Comparison of ENCODE assay signal across 17 cellular contexts in genomic region chr6:8181162-8181909, GRCh38.
DNase-seq lines count a peak whose midpoint lies in the region; ATAC-seq and TF ChIP-seq lines count a peak whose summit lies in the region.
"Had no signal": no experiment of that assay in that cellular context is flagged by ENCODE, and none has a peak within 500 bp of the region (broad histone marks: within the 10 kb centered on the region; RNA-seq: fewer than 3 reads in every experiment).

No MANE protein-coding gene starts in this region.

- no peaks in the 10 kb centered on the region for H3K27me3 Mint-ChIP-seq in endodermal cell (ENCODE audit: insufficient read depth)
- H3K27me3 Mint-ChIP-seq in CD14-positive monocyte (ENCODE audit: low read depth in 3 of 3), result peaks cover under 1 to 5% (median 3%) of the 10 kb centered on the region in 3 donors

- H3K9me2 ChIP-seq in HCT116 (ENCODE audit: insufficient read depth), result no peaks in the 10 kb centered on the region

- peaks cover 18 to 22% of the 10 kb centered on the region in 2 experiments for H3K4me1 ChIP-seq in HCT116 (ENCODE audit: control insufficient read depth in 1 of 2, insufficient read depth in 2 of 2, low read length in 2 of 2)
- peaks cover 9% of the 10 kb centered on the region for H3K4me1 ChIP-seq in endodermal cell (ENCODE audit: control insufficient read depth, insufficient read depth, low read length)
- H3K4me1 ChIP-seq in trophoblast cell (ENCODE audit: control insufficient read depth in 1 of 2, insufficient read depth in 2 of 2, low read length in 2 of 2), result peaks cover 23 to 35% of the 10 kb centered on the region in 2 experiments
- H3K4me1 ChIP-seq: breast epithelium, psoas muscle had no signal

- H4K20me1 ChIP-seq in HCT116 (ENCODE audit: insufficient read depth), result no peaks in the 10 kb centered on the region

- peak overlapping the region; percentile 77 for H3K4ac ChIP-seq in trophoblast cell (ENCODE audit: low read depth, low read length)

- H3K4me1 Mint-ChIP-seq in endodermal cell, result peaks cover 10% of the 10 kb centered on the region
- peaks cover 21% of the 10 kb centered on the region for H3K4me1 Mint-ChIP-seq in CD14-positive monocyte
- H3K4me1 Mint-ChIP-seq: activated naive CD4-positive, alpha-beta T cell treated with anti-CD3 and anti-CD28 coated beads, Interleukin-2, amount 50 U/mL, for 24 hours; B cell had no signal

- TF ChIP-seq POLR2A in HCT116 (IDR thresholded peaks at IDR 0.05; ENCODE audit: borderline replicate concordance, extremely low read depth, insufficient read depth, insufficient read length), result no peak

- peak overlapping the region; percentile 80 for H3K14ac ChIP-seq in trophoblast cell (ENCODE audit: low read length)

- no peaks in the 10 kb centered on the region for H3K9me3 ChIP-seq in HCT116 (ENCODE audit: control insufficient read depth in 1 of 2, insufficient read depth in 1 of 2, low read depth in 1 of 2, low read length in 2 of 2)
- peaks cover 5% of the 10 kb centered on the region for H3K9me3 ChIP-seq in endodermal cell (ENCODE audit: control insufficient read depth, low read length)
- H3K9me3 ChIP-seq in trophoblast cell (ENCODE audit: insufficient read depth, low read depth, low read length), result no peaks in the 10 kb centered on the region
- H3K9me3 ChIP-seq: breast epithelium, psoas muscle had no signal

- peak overlapping the region; percentile 97 for H2BK120ac ChIP-seq in trophoblast cell (ENCODE audit: insufficient read depth, low read length, poor library complexity)

- TF ChIP-seq CTCF in HCT116 (IDR thresholded peaks at IDR 0.05 in 2 of 3, conservative IDR thresholded peaks at IDR 0.05 in 1 of 3; ENCODE audit: borderline replicate concordance in 1 of 3, insufficient read depth in 1 of 3, low read depth in 2 of 3, low read length in 2 of 3), result no peak
- TF ChIP-seq CTCF in endodermal cell (conservative IDR thresholded peaks at IDR 0.05), result no peak
- no peak for TF ChIP-seq CTCF in CD14-positive monocyte (IDR thresholded peaks at IDR 0.05)

- WGBS in endodermal cell (ENCODE audit: insufficient coverage in 1 of 2, insufficient read length in 1 of 2), 2 experiments, result 70 to 78% methylated on average over 2 to 3 of the region's 3 CpGs
- WGBS in trophoblast cell (ENCODE audit: extremely low coverage, insufficient coverage, insufficient read length), result no CpG with 5 or more reads among the region's 3 CpGs

- H3K36me3 ChIP-seq in HCT116 (ENCODE audit: control insufficient read depth in 1 of 2, insufficient read depth in 2 of 2, low read length in 2 of 2) (no peaks in the 10 kb centered on the region), endodermal cell (ENCODE audit: control insufficient read depth, insufficient read depth, low read length) (no peaks in the 10 kb centered on the region), trophoblast cell (ENCODE audit: control insufficient read depth in 1 of 2, insufficient read depth in 2 of 2, low read length in 2 of 2) (no peaks in the 10 kb centered on the region)
- H3K36me3 ChIP-seq: breast epithelium had no signal

- no peak overlapping the region for H3K4me3 Mint-ChIP-seq in endodermal cell
- no peak overlapping the region for H3K4me3 Mint-ChIP-seq in CD14-positive monocyte
- H3K4me3 Mint-ChIP-seq: activated naive CD4-positive, alpha-beta T cell treated with anti-CD3 and anti-CD28 coated beads, Interleukin-2, amount 50 U/mL, for 24 hours; B cell had no signal

- H3K23ac ChIP-seq in trophoblast cell (ENCODE audit: low read length), result no peak overlapping the region

- H3K79me1 ChIP-seq in trophoblast cell (ENCODE audit: low read length), result peaks cover 48% of the 10 kb centered on the region

- no peak overlapping the region for H4K12ac ChIP-seq in trophoblast cell (ENCODE audit: low read depth, low read length)

- H3K9me3 Mint-ChIP-seq in endodermal cell (peaks cover 11% of the 10 kb centered on the region), CD14-positive monocyte (peaks cover 0 to 10% (median 0%) of the 10 kb centered on the region in 7 donors)
- H3K9me3 Mint-ChIP-seq: activated naive CD4-positive, alpha-beta T cell treated with anti-CD3 and anti-CD28 coated beads, Interleukin-2, amount 50 U/mL, for 24 hours had no signal

- peak overlapping the region; percentile 96 for H4K91ac ChIP-seq in trophoblast cell (ENCODE audit: low read depth, low read length)

- H3K36me3 Mint-ChIP-seq in endodermal cell (ENCODE audit: low read depth) (no peaks in the 10 kb centered on the region), CD14-positive monocyte (no peaks in the 10 kb centered on the region)
- H3K36me3 Mint-ChIP-seq: activated naive CD4-positive, alpha-beta T cell treated with anti-CD3 and anti-CD28 coated beads, Interleukin-2, amount 50 U/mL, for 24 hours had no signal

- H2AK5ac ChIP-seq in trophoblast cell (ENCODE audit: low read length), result peak overlapping the region; percentile 81

- no peak overlapping the region for H3K27ac ChIP-seq in HCT116 (ENCODE audit: low read depth, low read length)
- peak overlapping the region; percentile 88 for H3K27ac ChIP-seq in endodermal cell (ENCODE audit: low read depth, low read length)
- H3K27ac ChIP-seq in trophoblast cell (ENCODE audit: low read depth, low read length), result peak overlapping the region; percentile 99
- H3K27ac ChIP-seq: breast epithelium, dorsolateral prefrontal cortex, KMS-11, psoas muscle had no signal

- peak overlapping the region; percentile 1 for H2AFZ ChIP-seq in HCT116 (ENCODE audit: low read depth, low read length, poor library complexity, severe bottlenecking)
- H2AFZ ChIP-seq in trophoblast cell (ENCODE audit: insufficient read depth, low read length, poor library complexity), result peak overlapping the region; percentile 5

- H4K8ac ChIP-seq in trophoblast cell (ENCODE audit: low read depth, low read length), result peak overlapping the region; percentile 40

- H3K18ac ChIP-seq in trophoblast cell (ENCODE audit: low read length), result peak overlapping the region; percentile 63

- H3K9ac ChIP-seq in HCT116 (ENCODE audit: low read length) (no peak overlapping the region), endodermal cell (ENCODE audit: extremely low read depth, low read length, poor library complexity, severe bottlenecking) (no peak overlapping the region), trophoblast cell (ENCODE audit: low read length) (no peak overlapping the region)
- H3K9ac ChIP-seq: KMS-11 had no signal

- H3K4me2 ChIP-seq in HCT116 (ENCODE audit: low read length) (no peak overlapping the region), trophoblast cell (ENCODE audit: low read length) (no peak overlapping the region)
- H3K4me2 ChIP-seq: KMS-11 had no signal

- ATAC-seq in HCT116, result no peak
- ATAC-seq in GM21423 (IDR thresholded peaks at IDR 0.05; ENCODE audit: unreplicated experiment), result no peak
- ATAC-seq in GM18907 (IDR thresholded peaks at IDR 0.05; ENCODE audit: unreplicated experiment), result no peak
- ATAC-seq in left ventricle myocardium superior, result no peak
- ATAC-seq: psoas muscle had no signal

- peak overlapping the region; percentile 94 for H2BK12ac ChIP-seq in trophoblast cell (ENCODE audit: low read length)

- no peak overlapping the region for H3K27ac Mint-ChIP-seq in endodermal cell
- peak overlapping the region in 2 of 7 donors; percentile 53 to 65 for H3K27ac Mint-ChIP-seq in CD14-positive monocyte
- H3K27ac Mint-ChIP-seq: activated naive CD4-positive, alpha-beta T cell treated with anti-CD3 and anti-CD28 coated beads, Interleukin-2, amount 50 U/mL, for 24 hours; B cell had no signal

- RAD21 ChIA-PET in HCT116 (lab: Charles Lee; ENCODE audit: low non-redundant PET in 1 of 2, low total read pairs in 2 of 2, uncharacterized antibody in 2 of 2, unreplicated experiment in 2 of 2), result no interaction called here

- H2BK5ac ChIP-seq in trophoblast cell (ENCODE audit: low read depth, low read length, poor library complexity), result peak overlapping the region; percentile 94

- CTCF ChIA-PET in HCT116 (lab: Charles Lee), result no interaction called here

- intact Hi-C loops in HCT116 (cut with micrococcal nuclease) (no loop called here), CD14-positive monocyte (cut with micrococcal nuclease) (no loop called here), left ventricle myocardium superior (cut with micrococcal nuclease) (no loop called here)

- POLR2A ChIA-PET in HCT116 (lab: Charles Lee), result no interaction called here

- H3K79me2 ChIP-seq in HCT116 (ENCODE audit: insufficient read depth, low read length) (no peaks in the 10 kb centered on the region), trophoblast cell (ENCODE audit: control insufficient read depth, insufficient read depth, low read length, poor library complexity) (peaks cover 6% of the 10 kb centered on the region)

- TF ChIP-seq RAD21 in HCT116 (IDR thresholded peaks at IDR 0.05; ENCODE audit: low read depth), result no peak

- H3K27me3 ChIP-seq in HCT116 (ENCODE audit: insufficient read depth, low read length) (0 out of 2 replicates have a peak, but pooled peaks cover 5% of the 10 kb centered on the region), endodermal cell (ENCODE audit: control insufficient read depth, insufficient read depth, low read length, poor library complexity, severe bottlenecking) (no peaks in the 10 kb centered on the region), trophoblast cell (ENCODE audit: insufficient read depth, low read length) (no peaks in the 10 kb centered on the region)
- H3K27me3 ChIP-seq: breast epithelium had no signal

- H3K4me3 ChIP-seq in HCT116 (replicated peaks in 1 of 2; ENCODE audit: low read depth in 1 of 2, low read length in 2 of 2) (no peak overlapping the region), endodermal cell (ENCODE audit: low read length) (no peak overlapping the region), trophoblast cell (ENCODE audit: low read depth, low read length) (no peak overlapping the region)
- H3K4me3 ChIP-seq: dorsolateral prefrontal cortex, psoas muscle had no signal

- BruUV-seq in HCT116 (replicated peaks; lab: Mats Ljungman, UMichigan), result no TSS peak

- DNase-seq in HCT116 (ENCODE audit: low read depth, low spot score), result no peak
- peak; percentile 32 for DNase-seq in NOMO-1 treated with DMSO at 0.1 percent for 48 hours (lab: John Stamatoyannopoulos, UW; ENCODE audit: unreplicated experiment)
- DNase-seq in endodermal cell, result no peak
- no peak for DNase-seq in trophoblast cell
- DNase-seq in CD14-positive monocyte (ENCODE audit: low spot score), result no peak
- no peak for DNase-seq in left ventricle myocardium superior
- DNase-seq: activated CD4-positive, CD25-positive, alpha-beta regulatory T cell; activated CD8-positive, alpha-beta memory T cell treated with anti-CD3 and anti-CD28 coated beads, Interleukin-2, amount 50 U/mL, for 48 hours; dorsolateral prefrontal cortex; NCI-H345; psoas muscle had no signal

TF ChIP-seq in HCT116, 20 proteins besides CTCF, POLR2A, EP300 and RAD21 (continues in another document):
- TF ChIP-seq, protein P1, sequence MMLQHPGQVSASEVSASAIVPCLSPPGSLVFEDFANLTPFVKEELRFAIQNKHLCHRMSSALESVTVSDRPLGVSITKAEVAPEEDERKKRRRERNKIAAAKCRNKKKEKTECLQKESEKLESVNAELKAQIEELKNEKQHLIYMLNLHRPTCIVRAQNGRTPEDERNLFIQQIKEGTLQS (IDR thresholded peaks at IDR 0.05), result no peak
